10 cellular contexts compared by ENCODE assay signal in the genomic region with DNA sequence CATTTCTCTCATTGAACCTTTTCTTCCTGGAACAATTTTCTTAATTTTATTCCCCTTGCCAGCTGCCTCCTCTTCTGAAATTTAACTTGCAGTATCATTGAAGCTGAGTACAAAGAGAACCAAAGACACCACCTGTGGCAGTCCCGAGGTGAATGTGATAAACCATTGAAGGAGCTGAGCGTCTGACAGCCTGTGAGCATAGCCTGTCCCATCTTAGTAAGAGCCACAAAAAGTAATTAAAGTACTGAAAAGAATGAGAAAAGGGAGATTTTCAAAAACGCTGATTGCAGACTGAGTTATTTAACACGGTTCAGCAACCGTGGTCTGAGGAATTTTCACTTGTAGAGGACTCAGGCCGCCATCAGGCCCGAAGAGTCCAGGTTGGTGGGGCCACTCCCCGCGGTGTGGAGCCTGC. TPM values are rescaled to one million over a fixed set of nuclear protein-coding genes. Genes with fewer than 3 reads are reported as not detected.
DNase-seq lines count a peak whose midpoint lies in the region; ATAC-seq and TF ChIP-seq lines count a peak whose summit lies in the region.
"Had no signal": no experiment of that assay in that cellular context is flagged by ENCODE, and none has a peak within 500 bp of the region (broad histone marks: within the 10 kb centered on the region; RNA-seq: fewer than 3 reads in every experiment).

No MANE protein-coding gene starts in this region.

- DNase-seq in activated CD4-positive, alpha-beta T cell treated with anti-CD3 and anti-CD28 coated beads, Interleukin-2, amount 10 ng/mL, durations not matched to agents 24 days and 14 days: no peak
- no peak for DNase-seq in activated CD4-positive, alpha-beta T cell treated with anti-CD3 and anti-CD28 coated beads, Interleukin-2, amount 50 U/mL, for 1 hour
- DNase-seq in activated B cell treated with CpG ODN at 0.5 μM for 24 hours (no peak), uterus (no peak)
- no peak for DNase-seq in stimulated activated naive CD8-positive, alpha-beta T cell treated with anti-CD3 and anti-CD28 coated beads, Interleukin-15, amount 100 ng/mL, for 72 hours
- no peak for DNase-seq in stimulated activated CD4-positive, alpha-beta T cell treated with anti-CD3 and anti-CD28 coated beads, Interleukin-4, amount 100 ng/mL, for 1 hour
- DNase-seq: NCI-H2171 treated with DMSO at 0.1 percent for 48 hours; stimulated activated naive CD4-positive, alpha-beta T cell treated with Interleukin-2 at 50 U/mL for 16 hours had no signal

- no peak for TF ChIP-seq POLR2A in uterus (IDR thresholded peaks at IDR 0.05)

- CTCF ChIA-PET in activated B cell treated with CpG ODN at 0.5 μM for 24 hours (lab: Charles Lee): no interaction called here

- peak overlapping the region; percentile 94 for H3K27ac Mint-ChIP-seq in activated CD4-positive, alpha-beta T cell treated with anti-CD3 and anti-CD28 coated beads, Interleukin-2, amount 10 ng/mL, durations not matched to agents 24 days and 14 days
- H3K27ac Mint-ChIP-seq in activated B cell treated with CpG ODN at 0.5 μM for 24 hours: peak overlapping the region; percentile 90
- peak overlapping the region; percentile 93 to 97 for H3K27ac Mint-ChIP-seq in stimulated activated naive CD8-positive, alpha-beta T cell treated with anti-CD3 and anti-CD28 coated beads, Interleukin-15, amount 100 ng/mL, for 72 hours

- no peaks in the 10 kb centered on the region for H3K9me3 ChIP-seq in iPS-18c (ENCODE audit: control insufficient read depth, insufficient read depth, low read length)
- no peaks in the 10 kb centered on the region for H3K9me3 ChIP-seq in uterus

- H3K27ac ChIP-seq in uterus: peak overlapping the region in 1 of 2 donors; percentile 76

- H3K27me3 ChIP-seq in uterus: no peaks in the 10 kb centered on the region

- peaks cover 25% of the 10 kb centered on the region for H3K4me1 Mint-ChIP-seq in activated CD4-positive, alpha-beta T cell treated with anti-CD3 and anti-CD28 coated beads, Interleukin-2, amount 10 ng/mL, durations not matched to agents 24 days and 14 days
- peaks cover 22% of the 10 kb centered on the region for H3K4me1 Mint-ChIP-seq in activated B cell treated with CpG ODN at 0.5 μM for 24 hours
- peaks cover 39% of the 10 kb centered on the region for H3K4me1 Mint-ChIP-seq in stimulated activated naive CD8-positive, alpha-beta T cell treated with anti-CD3 and anti-CD28 coated beads, Interleukin-15, amount 100 ng/mL, for 72 hours

- no peak for TF ChIP-seq CTCF in activated B cell treated with CpG ODN at 0.5 μM for 24 hours (IDR thresholded peaks at IDR 0.05)
- no peak for TF ChIP-seq CTCF in uterus (IDR thresholded peaks at IDR 0.05)

- H3K36me3 ChIP-seq in uterus: no peaks in the 10 kb centered on the region

- intact Hi-C loops in activated CD4-positive, alpha-beta T cell treated with anti-CD3 and anti-CD28 coated beads, Interleukin-2, amount 10 ng/mL, durations not matched to agents 24 days and 14 days (cut with micrococcal nuclease): loop anchor here (2.0 to 5.0 kb wide), 2 partner anchors 67 to 114 kb away; a partner anchor contains a TSS
- intact Hi-C loops in activated B cell treated with CpG ODN at 0.5 μM for 24 hours (cut with micrococcal nuclease) (loop anchor here (1.0 to 2.0 kb wide), 5 partner anchors 44 to 316 kb away; a partner anchor contains a TSS), uterus (cut with DNase I; ENCODE audit: low total_unique reads) (no loop called here)

- ATAC-seq in activated B cell treated with CpG ODN at 0.5 μM for 24 hours (ENCODE audit: low read depth) (no peak), GM18517 (IDR thresholded peaks at IDR 0.05; ENCODE audit: unreplicated experiment) (no peak)
- ATAC-seq in stimulated activated naive CD8-positive, alpha-beta T cell treated with anti-CD3 and anti-CD28 coated beads, Interleukin-15, amount 100 ng/mL, for 72 hours: no peak

- peaks cover 15% of the 10 kb centered on the region for H3K27me3 Mint-ChIP-seq in activated CD4-positive, alpha-beta T cell treated with anti-CD3 and anti-CD28 coated beads, Interleukin-2, amount 10 ng/mL, durations not matched to agents 24 days and 14 days
- peaks cover 10% of the 10 kb centered on the region for H3K27me3 Mint-ChIP-seq in activated B cell treated with CpG ODN at 0.5 μM for 24 hours
- H3K27me3 Mint-ChIP-seq in stimulated activated naive CD8-positive, alpha-beta T cell treated with anti-CD3 and anti-CD28 coated beads, Interleukin-15, amount 100 ng/mL, for 72 hours: no peaks in the 10 kb centered on the region

- POLR2A ChIA-PET in activated B cell treated with CpG ODN at 0.5 μM for 24 hours (lab: Charles Lee): interaction anchor here (0.7 to 2.6 kb wide), 9 partner anchors 11 to 1428 kb away, joined by 3 to 21 read pairs (median 4); a partner anchor contains a TSS

- peaks cover 11% of the 10 kb centered on the region for H3K9me3 Mint-ChIP-seq in activated CD4-positive, alpha-beta T cell treated with anti-CD3 and anti-CD28 coated beads, Interleukin-2, amount 10 ng/mL, durations not matched to agents 24 days and 14 days
- no peaks in the 10 kb centered on the region for H3K9me3 Mint-ChIP-seq in activated B cell treated with CpG ODN at 0.5 μM for 24 hours
- no peaks in the 10 kb centered on the region for H3K9me3 Mint-ChIP-seq in stimulated activated naive CD8-positive, alpha-beta T cell treated with anti-CD3 and anti-CD28 coated beads, Interleukin-15, amount 100 ng/mL, for 72 hours

- H3K36me3 Mint-ChIP-seq in activated CD4-positive, alpha-beta T cell treated with anti-CD3 and anti-CD28 coated beads, Interleukin-2, amount 10 ng/mL, durations not matched to agents 24 days and 14 days (ENCODE audit: low read depth): peaks cover 2% of the 10 kb centered on the region
- H3K36me3 Mint-ChIP-seq in activated B cell treated with CpG ODN at 0.5 μM for 24 hours (ENCODE audit: low read depth): peaks cover 5% of the 10 kb centered on the region

- H3K4me1 ChIP-seq in uterus: no peaks in the 10 kb centered on the region

- peak overlapping the region; percentile 96 for H3K4me3 Mint-ChIP-seq in activated CD4-positive, alpha-beta T cell treated with anti-CD3 and anti-CD28 coated beads, Interleukin-2, amount 10 ng/mL, durations not matched to agents 24 days and 14 days
- peak overlapping the region; percentile 91 for H3K4me3 Mint-ChIP-seq in activated B cell treated with CpG ODN at 0.5 μM for 24 hours
- H3K4me3 Mint-ChIP-seq in stimulated activated naive CD8-positive, alpha-beta T cell treated with anti-CD3 and anti-CD28 coated beads, Interleukin-15, amount 100 ng/mL, for 72 hours: peak overlapping the region; percentile 87 to 93

- H3K4me3 ChIP-seq in iPS-18c (ENCODE audit: insufficient read depth, low read depth, low read length) (peak overlapping the region; percentile 26; the same call in 1 of the 2 replicates), uterus (no peak overlapping the region)

RNA-seq across cellular contexts. Expression of a gene that starts 27.2 kb away (rescaled TPM):
- total RNA-seq in activated CD4-positive, alpha-beta T cell treated with anti-CD3 and anti-CD28 coated beads, Interleukin-2, amount 10 ng/mL, durations not matched to agents 24 days and 14 days: 0.35 and 0.38 TPM in 2 replicates
- total RNA-seq in activated B cell treated with CpG ODN at 0.5 μM for 24 hours (not detected in 2 replicates), uterus (10 to 100 TPM in 1 of 4 donors, 1 to 10 TPM in 3; 1.5 to 11.8 (median 3.2) TPM)

RNA-seq across cellular contexts. Expression of a gene that starts 40.0 kb away (rescaled TPM):
- total RNA-seq in activated CD4-positive, alpha-beta T cell treated with anti-CD3 and anti-CD28 coated beads, Interleukin-2, amount 10 ng/mL, durations not matched to agents 24 days and 14 days: 3.4 and 3.7 TPM in 2 replicates
- 13.5 and 13.8 TPM in 2 replicates for total RNA-seq in activated B cell treated with CpG ODN at 0.5 μM for 24 hours
- 100 to 1,000 TPM; 174 to 250 (median 197) TPM for total RNA-seq in uterus

RNA-seq across cellular contexts. Expression of a gene that starts 55.7 kb away (rescaled TPM):
- total RNA-seq in activated CD4-positive, alpha-beta T cell treated with anti-CD3 and anti-CD28 coated beads, Interleukin-2, amount 10 ng/mL, durations not matched to agents 24 days and 14 days: 82.5 and 86.3 TPM in 2 replicates
- 32.7 and 33.1 TPM in 2 replicates for total RNA-seq in activated B cell treated with CpG ODN at 0.5 μM for 24 hours
- 10 to 100 TPM in 3 of 4 donors, 1 to 10 TPM in 1; 5.9 to 40.8 (median 21.2) TPM for total RNA-seq in uterus

RNA-seq across cellular contexts. Expression of a gene that starts 55.9 kb away (rescaled TPM):
- total RNA-seq in activated CD4-positive, alpha-beta T cell treated with anti-CD3 and anti-CD28 coated beads, Interleukin-2, amount 10 ng/mL, durations not matched to agents 24 days and 14 days: 32.9 and 35.5 TPM in 2 replicates
- total RNA-seq in activated B cell treated with CpG ODN at 0.5 μM for 24 hours (52.3 and 56.0 TPM in 2 replicates), uterus (10 to 100 TPM; 13.8 to 32.5 (median 21.6) TPM)

Comparison
In these comparisons a context has a peak if more than half of its experiments do, and no peak if none do; other contexts are left out.
1. RNA of a gene that starts 40.0 kb away (total RNA-seq): 174 to 250 TPM in uterus; 13.5 to 13.8 TPM in activated B cell treated with CpG ODN at 0.5 μM for 24 hours and 3.4 to 3.7 TPM in activated CD4-positive, alpha-beta T cell treated with anti-CD3 and anti-CD28 coated beads, Interleukin-2, amount 10 ng/mL, durations not matched to agents 24 days and 14 days; every median in the first group is over 10 times any median in the second.
2. Peak in every context shown above with its lines, with median percentiles within 50 percentile points of each other: H3K27ac Mint-ChIP-seq and H3K4me3 Mint-ChIP-seq.